Comparison of ENCODE assay signal across 8 cellular contexts in genomic region chr2:106582431-106583143, GRCh38.
DNase-seq lines count a peak whose midpoint lies in the region; ATAC-seq and TF ChIP-seq lines count a peak whose summit lies in the region.

No MANE protein-coding gene starts in this region.

- H3K4me3 Mint-ChIP-seq in activated naive CD4-positive, alpha-beta T cell treated with anti-CD3 and anti-CD28 coated beads, Interleukin-2, amount 50 U/mL, for 24 hours: peak overlapping the region; percentile 92

- H3K27me3 ChIP-seq in SJSA1 (replicated peaks): 0 out of 2 replicates have a peak, but pooled peaks cover 5% of the 10 kb centered on the region
- no peaks in the 10 kb centered on the region for H3K27me3 ChIP-seq in parathyroid adenoma (ENCODE audit: control insufficient read depth, insufficient read depth, low read length)
- peaks cover 22% of the 10 kb centered on the region for H3K27me3 ChIP-seq in upper lobe of right lung

- no peak overlapping the region for H3K27ac ChIP-seq in SJSA1
- peak overlapping the region; percentile 72 for H3K27ac ChIP-seq in parathyroid adenoma
- no peak overlapping the region for H3K27ac ChIP-seq in upper lobe of right lung

- no peaks in the 10 kb centered on the region for H3K36me3 ChIP-seq in SJSA1
- H3K36me3 ChIP-seq in parathyroid adenoma (ENCODE audit: control insufficient read depth, insufficient read depth, low read length): no peaks in the 10 kb centered on the region
- H3K36me3 ChIP-seq in upper lobe of right lung: no peaks in the 10 kb centered on the region

- H3K4me3 ChIP-seq in LNCaP clone FGC (ENCODE audit: low read depth, low read length) (no peak overlapping the region), SJSA1 (no peak overlapping the region), parathyroid adenoma (ENCODE audit: low read depth, low read length) (peak overlapping the region; percentile 42), upper lobe of right lung (peak overlapping the region; percentile 19)

- H3K27ac Mint-ChIP-seq in activated naive CD4-positive, alpha-beta T cell treated with anti-CD3 and anti-CD28 coated beads, Interleukin-2, amount 50 U/mL, for 24 hours: no peak overlapping the region

- H3K4me1 Mint-ChIP-seq in activated naive CD4-positive, alpha-beta T cell treated with anti-CD3 and anti-CD28 coated beads, Interleukin-2, amount 50 U/mL, for 24 hours: peaks cover 20% of the 10 kb centered on the region

- H3K9me3 ChIP-seq in SJSA1 (replicated peaks) (no peaks in the 10 kb centered on the region), parathyroid adenoma (ENCODE audit: control insufficient read depth, low read length) (no peaks in the 10 kb centered on the region), upper lobe of right lung (no peaks in the 10 kb centered on the region)

- no peak overlapping the region for H3K9ac ChIP-seq in parathyroid adenoma

- intact Hi-C loops in head of caudate nucleus (cut with DNase I) (no loop called here), upper lobe of right lung (cut with DNase I) (no loop called here)

- H3K4me2 ChIP-seq in parathyroid adenoma (ENCODE audit: low read length): peak overlapping the region; percentile 63

- peaks cover 22% of the 10 kb centered on the region for H3K27me3 Mint-ChIP-seq in activated naive CD4-positive, alpha-beta T cell treated with anti-CD3 and anti-CD28 coated beads, Interleukin-2, amount 50 U/mL, for 24 hours

- TF ChIP-seq CTCF in LNCaP clone FGC (IDR thresholded peaks at IDR 0.05; ENCODE audit: control insufficient read depth, extremely low read depth, insufficient read depth): peak; percentile 78
- peak; percentile 92 for TF ChIP-seq CTCF in parathyroid adenoma (IDR thresholded peaks at IDR 0.05)
- TF ChIP-seq CTCF in upper lobe of right lung (IDR thresholded peaks at IDR 0.05): peak; percentile 85

- peak; percentile 88 for ATAC-seq in upper lobe of right lung

- no peaks in the 10 kb centered on the region for H3K9me3 Mint-ChIP-seq in activated naive CD4-positive, alpha-beta T cell treated with anti-CD3 and anti-CD28 coated beads, Interleukin-2, amount 50 U/mL, for 24 hours

- H2AFZ ChIP-seq in parathyroid adenoma: peak overlapping the region; percentile 85

- H3K4me1 ChIP-seq in SJSA1 (replicated peaks) (peaks cover 7% of the 10 kb centered on the region; the same call in 1 of the 2 replicates), parathyroid adenoma (peaks cover 39% of the 10 kb centered on the region), upper lobe of right lung (peaks cover 4% of the 10 kb centered on the region)

- no peaks in the 10 kb centered on the region for H3K36me3 Mint-ChIP-seq in activated naive CD4-positive, alpha-beta T cell treated with anti-CD3 and anti-CD28 coated beads, Interleukin-2, amount 50 U/mL, for 24 hours

- DNase-seq in ELF-1 (ENCODE audit: low read depth, low spot score): peak; percentile 78
- DNase-seq in GOT3 (lab: John Stamatoyannopoulos, UW): peak; percentile 40
- DNase-seq in LNCaP clone FGC (ENCODE audit: low read depth): peak; percentile 46
- peak; percentile 66 to 72 for DNase-seq in SJSA1 (ENCODE audit: low read depth in 1 of 2, low spot score in 2 of 2)
- peak; percentile 57 to 92 (median 80) for DNase-seq in head of caudate nucleus
- DNase-seq in upper lobe of right lung: peak; percentile 70

- no peaks in the 10 kb centered on the region for H3K79me2 ChIP-seq in parathyroid adenoma

Comparison
In these comparisons a context has a peak if more than half of its experiments do, and no peak if none do; other contexts are left out.
1. H3K4me3 ChIP-seq: peak in parathyroid adenoma (single experiment) and upper lobe of right lung (single experiment); none in LNCaP clone FGC (single experiment) and SJSA1 (single experiment).
2. Peak in every context shown above with its lines, with median percentiles within 50 percentile points of each other: DNase-seq and CTCF ChIP-seq.